ENCODE assay signal across 8 cellular contexts in the genomic region with DNA sequence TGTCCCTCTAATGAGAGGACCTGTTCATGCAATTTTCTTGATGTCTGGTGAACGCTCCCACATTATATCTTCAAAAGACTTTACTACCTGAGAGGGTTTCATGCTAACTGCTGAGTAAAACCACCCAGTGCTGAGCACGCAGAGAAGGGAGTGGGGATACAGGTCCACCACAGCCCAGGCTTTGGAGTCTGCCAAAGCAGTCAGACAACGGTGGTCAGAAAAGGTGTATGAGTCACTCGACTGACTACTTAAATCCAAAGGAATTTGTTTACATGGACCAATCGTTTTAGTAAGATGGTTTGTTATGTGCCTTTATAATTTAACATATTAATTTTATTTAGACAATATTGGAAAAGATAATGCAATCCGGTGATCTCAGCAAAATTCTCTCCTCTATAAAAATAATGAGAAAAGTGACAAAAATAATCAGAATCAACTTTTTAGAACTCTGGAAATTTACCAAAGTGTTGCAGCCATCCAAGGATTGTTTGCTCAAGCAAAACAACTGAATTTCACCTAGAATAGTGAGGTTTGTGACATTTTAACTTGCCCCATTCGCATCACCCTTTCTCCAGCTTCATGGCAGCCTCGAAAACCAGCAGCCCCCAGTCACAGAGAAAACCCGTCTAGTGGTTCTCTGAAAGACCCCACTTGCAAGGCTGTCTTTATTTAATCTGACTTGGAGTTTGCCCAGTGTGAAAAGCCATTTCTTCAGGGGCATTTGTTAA. TPM values are rescaled to one million over a fixed set of nuclear protein-coding genes. Genes with fewer than 3 reads are reported as not detected.
DNase-seq lines count a peak whose midpoint lies in the region; ATAC-seq, FAIRE-seq and TF ChIP-seq lines count a peak whose summit lies in the region.
"Not testable (repeated sequence)": the region's sequence is repeated elsewhere in the genome, so short reads cannot be mapped to it uniquely, and the experiment has no call there.

No MANE protein-coding gene starts in this region.

- not testable (repeated sequence) for TF ChIP-seq POLR2A in A549 (IDR thresholded peaks at IDR 0.05; ENCODE audit: low read length)

- H3K36me3 ChIP-seq in GM23248 (ENCODE audit: low read depth); Karpas-422 (ENCODE audit: insufficient read depth, low read length); mammary epithelial cell (ENCODE audit: insufficient read depth, low read length); mesendoderm (ENCODE audit: control insufficient read depth, insufficient read depth, low read length): not testable (repeated sequence)

- TF ChIP-seq CTCF in A549 (IDR thresholded peaks at IDR 0.05); mammary epithelial cell (conservative IDR thresholded peaks at IDR 0.05 in 1 of 2, IDR thresholded peaks at IDR 0.05 in 1 of 2; ENCODE audit: extremely low read depth in 1 of 2, insufficient read depth in 1 of 2, low read depth in 1 of 2, low read length in 2 of 2); fibroblast of mammary gland (conservative IDR thresholded peaks at IDR 0.05; ENCODE audit: control insufficient read depth, insufficient read depth, low read depth, low read length): not testable (repeated sequence)

- not testable (repeated sequence) for H3K9me3 ChIP-seq in A549; GM23248 (ENCODE audit: low read depth); Karpas-422 (ENCODE audit: low read length); mammary epithelial cell (replicated peaks; ENCODE audit: insufficient read depth, low read length)

- not testable (repeated sequence) for H4K5ac ChIP-seq in mesendoderm (ENCODE audit: low read length)

- H3K56ac ChIP-seq in mesendoderm (ENCODE audit: low read length), result not testable (repeated sequence)

- not testable (repeated sequence) for H3K23ac ChIP-seq in mesendoderm (ENCODE audit: low read length)

- CTCF ChIA-PET in A549 (lab: Yijun Ruan, JAX); mammary epithelial cell (lab: Charles Lee; ENCODE audit: low non-redundant PET): not testable (repeated sequence)

- H3K4me3 ChIP-seq in A549; GM23248; Karpas-422 (ENCODE audit: low read length); mammary epithelial cell (replicated peaks in 1 of 3; ENCODE audit: insufficient read depth in 1 of 3, low read depth in 2 of 3, low read length in 3 of 3); fibroblast of mammary gland (ENCODE audit: control insufficient read depth, low read depth, low read length); mesendoderm (ENCODE audit: low read length): not testable (repeated sequence)

- not testable (repeated sequence) for H2AK5ac ChIP-seq in mesendoderm (ENCODE audit: low read length)

- peak overlapping the region; percentile 36 for H3K4me2 ChIP-seq in A549
- not testable (repeated sequence) for H3K4me2 ChIP-seq in GM23248 (ENCODE audit: unreplicated experiment); Karpas-422 (ENCODE audit: low read depth, low read length, poor library complexity, severe bottlenecking); mammary epithelial cell (ENCODE audit: insufficient read depth, low read depth, low read length); mesendoderm (ENCODE audit: low read length)

- not testable (repeated sequence) for TF ChIP-seq EP300 in A549 (IDR thresholded peaks at IDR 0.05)

- not testable (repeated sequence) for H2AFZ ChIP-seq in GM23248; Karpas-422 (ENCODE audit: low read length); mammary epithelial cell (ENCODE audit: low read depth, low read length)

- H2BK120ac ChIP-seq in mesendoderm (ENCODE audit: low read depth, low read length), result not testable (repeated sequence)

- H3K79me1 ChIP-seq in mesendoderm (ENCODE audit: low read length), result not testable (repeated sequence)

- not testable (repeated sequence) for BruUV-seq in mammary epithelial cell (replicated peaks; lab: Mats Ljungman, UMichigan)

- not testable (repeated sequence) for H3K4ac ChIP-seq in mesendoderm (ENCODE audit: low read depth, low read length)

- POLR2A ChIA-PET in A549 (lab: Yijun Ruan, JAX), result not testable (repeated sequence)

- H4K20me1 ChIP-seq in GM23248 (ENCODE audit: insufficient read depth); Karpas-422 (ENCODE audit: insufficient read depth, low read depth, low read length); mammary epithelial cell (ENCODE audit: insufficient read depth, low read length): not testable (repeated sequence)

- H3K9me2 ChIP-seq in GM23248 (ENCODE audit: insufficient read depth); Karpas-422 (replicated peaks; ENCODE audit: insufficient read depth, low read length): not testable (repeated sequence)

- H2BK5ac ChIP-seq in mesendoderm (ENCODE audit: low read length), result not testable (repeated sequence)

- intact Hi-C loops in mammary epithelial cell (cut with micrococcal nuclease), result not testable (repeated sequence)

- not testable (repeated sequence) for H3K27me3 ChIP-seq in GM23248 (replicated peaks; ENCODE audit: insufficient read depth); Karpas-422 (ENCODE audit: low read length); mammary epithelial cell (ENCODE audit: insufficient read depth, low read length); mesendoderm (ENCODE audit: insufficient read depth, low read length, poor library complexity)

- dilution Hi-C loops in mammary epithelial cell (cut with HindIII; ENCODE audit: low sequenced_read_pairs), result not testable (repeated sequence)

- WGBS in A549 (ENCODE audit: missing lambda C conversion rate), result 28% methylated on average over 9 of the region's 9 CpGs
- WGBS in GM23248 (ENCODE audit: low coverage in 1 of 2, low lambda C conversion rate in 2 of 2, missing lambda C conversion rate in 2 of 2), 2 experiments, result 74 to 76% methylated on average over 8 to 9 of the region's 9 CpGs
- WGBS in mammary epithelial cell (ENCODE audit: low coverage, missing lambda C conversion rate), result 73% methylated on average over 7 of the region's 9 CpGs
- no CpG with 5 or more reads among the region's 9 CpGs for WGBS in mesendoderm (ENCODE audit: extremely low coverage, insufficient coverage, low lambda C conversion rate)

- H3K9ac ChIP-seq in GM23248; Karpas-422 (ENCODE audit: low read length); mammary epithelial cell (ENCODE audit: insufficient read depth, low read length); mesendoderm (ENCODE audit: low read length): not testable (repeated sequence)

- H3F3A ChIP-seq in GM23248 (ENCODE audit: insufficient read depth), result not testable (repeated sequence)

- not testable (repeated sequence) for H3K18ac ChIP-seq in mesendoderm (ENCODE audit: low read length)

- peak in 1 of 2 experiments; percentile 24 for DNase-seq in A549 (ENCODE audit: low read depth in 1 of 2, low spot score in 1 of 2)
- DNase-seq in GM23248, result peak; percentile 3
- DNase-seq in Karpas-422, result peak; percentile 19
- DNase-seq in SW480 (ENCODE audit: low spot score), result peak; percentile 5
- DNase-seq in mammary epithelial cell, result peak; percentile 33
- DNase-seq in fibroblast of mammary gland (ENCODE audit: low read depth), result peak; percentile 25
- DNase-seq in iPS-NIHi7 (ENCODE audit: extremely low spot score), result peak; percentile 1
- peak; percentile 1 for DNase-seq in mesendoderm

- TF ChIP-seq RAD21 in A549 (conservative IDR thresholded peaks at IDR 0.05 in 1 of 2, IDR thresholded peaks at IDR 0.05 in 1 of 2), result not testable (repeated sequence)

- H2BK15ac ChIP-seq in mesendoderm (replicated peaks; ENCODE audit: low read depth), result not testable (repeated sequence)

- in situ Hi-C loops in GM23248 (cut with MboI); mammary epithelial cell (cut with MboI; ENCODE audit: low sequenced_read_pairs in 2 of 2): not testable (repeated sequence)

- peak; percentile 34 to 80; a peak in 3 of 6 replicates for ATAC-seq in A549

- peak overlapping the region in 1 of 2 experiments; percentile 20; a peak in 1 of 6 replicates for H3K27ac ChIP-seq in A549
- H3K27ac ChIP-seq in GM23248; Karpas-422 (ENCODE audit: low read length); mammary epithelial cell (ENCODE audit: insufficient read depth, low read depth, low read length); mesendoderm (ENCODE audit: low read depth, low read length): not testable (repeated sequence)

- not testable (repeated sequence) for FAIRE-seq in A549 (lab: Jason Lieb, UNC)

- not testable (repeated sequence) for H3K4me1 ChIP-seq in A549; GM23248 (ENCODE audit: insufficient read depth); Karpas-422 (ENCODE audit: low read length); mammary epithelial cell (ENCODE audit: insufficient read depth, low read length); mesendoderm (ENCODE audit: control insufficient read depth, low read depth, low read length)

- H4K8ac ChIP-seq in mesendoderm (ENCODE audit: low read depth, low read length), result not testable (repeated sequence)

- H3K79me2 ChIP-seq in GM23248 (ENCODE audit: insufficient read depth); Karpas-422 (ENCODE audit: low read length); mammary epithelial cell (ENCODE audit: insufficient read depth, low read length); mesendoderm (ENCODE audit: control insufficient read depth, insufficient read depth, low read length): not testable (repeated sequence)

RNA-seq across cellular contexts. Expression of a gene that starts 52.1 kb away (rescaled TPM):
- polyA plus RNA-seq in A549 (2011; rRNA removed) (1.1 and 1.8 TPM in 2 replicates), A549 (2017; fragmentation: RNase III; extraction: RNeasy Plus Mini Kit Qiagen cat#74134 plus additional on column Dnase treatment) (0.51 to 0.76 TPM (median 0.59 TPM) in 3 replicates), GM23248 (2016; fragmentation: Nextera tagmentation; extraction: Ambion mirVana) (0.51 and 0.93 TPM in 2 replicates), mammary epithelial cell (0.05 TPM)
- 0.13 and 0.17 TPM in 2 replicates for polyA plus RNA-seq in A549 (2012; cell fraction: cytosol; rRNA removed)
- polyA plus RNA-seq in A549 (2012; cell fraction: nucleus; rRNA removed), result 0.19 and 0.26 TPM in 2 replicates
- polyA minus RNA-seq in A549 (2011; rRNA and poly(A)+ RNA removed), result 0.44 and 0.66 TPM in 2 replicates
- total RNA-seq in GM23248 (2014; rRNA removed; shearing (Covaris generic)), result 1.4 and 1.5 TPM in 2 replicates
- total RNA-seq in Karpas-422 (2014; rRNA removed; shearing (Covaris generic); ENCODE audit: low replicate concordance), result 3.2 and 11.1 TPM in 2 replicates
- total RNA-seq in mammary epithelial cell, result 1 to 10 TPM in 1 of 2 donors, under 1 TPM in 1; 0.35 to 3.0 TPM
- polyA minus RNA-seq in mammary epithelial cell, result not detected
- 0.10 TPM for polyA plus RNA-seq in mesendoderm (2013, experiment 1 of 2)
- polyA plus RNA-seq in mesendoderm (2013, experiment 2 of 2), result 0.06 TPM
